In genomic region chrX:135477576-135477975, GRCh38 we compare ENCODE assay signal across 8 cellular contexts. TPM values are rescaled to one million over a fixed set of nuclear protein-coding genes. Genes with fewer than 3 reads are reported as not detected.
DNase-seq lines count a peak whose midpoint lies in the region; ATAC-seq lines count a peak whose summit lies in the region.

No MANE protein-coding gene starts in this region.

- H3K4me3 Mint-ChIP-seq in naive thymus-derived CD8-positive, alpha-beta T cell, result no peak overlapping the region

- H3K9me3 Mint-ChIP-seq in naive thymus-derived CD8-positive, alpha-beta T cell, result no peaks in the 10 kb centered on the region

- peaks cover 2 to 6% (median 3%) of the 10 kb centered on the region in 4 donors for H3K4me1 Mint-ChIP-seq in naive thymus-derived CD8-positive, alpha-beta T cell

- no peak overlapping the region for H3K27ac Mint-ChIP-seq in naive thymus-derived CD8-positive, alpha-beta T cell

- ATAC-seq in GM21786 (IDR thresholded peaks at IDR 0.05; ENCODE audit: unreplicated experiment) (peak; percentile 74), GM18517 (IDR thresholded peaks at IDR 0.05; ENCODE audit: unreplicated experiment) (no peak)
- ATAC-seq in naive thymus-derived CD8-positive, alpha-beta T cell, result peak; percentile 73 to 75

- no peak overlapping the region for H3K27ac ChIP-seq in epithelial cell of prostate

- no peaks in the 10 kb centered on the region for H3K36me3 Mint-ChIP-seq in naive thymus-derived CD8-positive, alpha-beta T cell

- DNase-seq in Ammon's horn (ENCODE audit: low spot score) (peak; percentile 77), NCI-H2227 treated with DMSO at 0.1 percent for 48 hours (lab: John Stamatoyannopoulos, UW) (peak; percentile 8), epithelial cell of prostate (ENCODE audit: low read depth, low spot score) (peak; percentile 26), DMS114 treated with DMSO at 0.1 percent for 48 hours (lab: John Stamatoyannopoulos, UW; ENCODE audit: unreplicated experiment) (no peak)
- peak; percentile 16 to 39 for DNase-seq in activated CD4-positive, alpha-beta T cell treated with anti-CD3 and anti-CD28 coated beads, Interleukin-2, amount 50 U/mL, for 48 hours
- DNase-seq in naive thymus-derived CD8-positive, alpha-beta T cell, result peak; percentile 1 to 65 (median 28)

- H3K27me3 Mint-ChIP-seq in naive thymus-derived CD8-positive, alpha-beta T cell, result peaks cover 0 to 3% (median 0%) of the 10 kb centered on the region in 5 donors

- POLR2A ChIA-PET in naive thymus-derived CD8-positive, alpha-beta T cell (lab: Charles Lee), result no interaction called here

RNA-seq across cellular contexts. Expression of gene INTS6L, which starts 42.9 kb away (rescaled TPM):
- 10 to 100 TPM; 38.6 to 42.3 TPM for total RNA-seq in naive thymus-derived CD8-positive, alpha-beta T cell
- polyA plus RNA-seq in naive thymus-derived CD8-positive, alpha-beta T cell, result 1 to 10 TPM; 4.1 to 7.4 (median 6.5) TPM

RNA-seq across cellular contexts. Expression of gene SMIM10L2A, which starts 55.8 kb away (rescaled TPM):
- 1 to 10 TPM; 5.0 to 5.5 TPM for total RNA-seq in naive thymus-derived CD8-positive, alpha-beta T cell
- under 1 TPM; 0.25 to 0.46 (median 0.36) TPM for polyA plus RNA-seq in naive thymus-derived CD8-positive, alpha-beta T cell
